Comparison of ENCODE assay signal across 23 cellular contexts in the genomic region with DNA sequence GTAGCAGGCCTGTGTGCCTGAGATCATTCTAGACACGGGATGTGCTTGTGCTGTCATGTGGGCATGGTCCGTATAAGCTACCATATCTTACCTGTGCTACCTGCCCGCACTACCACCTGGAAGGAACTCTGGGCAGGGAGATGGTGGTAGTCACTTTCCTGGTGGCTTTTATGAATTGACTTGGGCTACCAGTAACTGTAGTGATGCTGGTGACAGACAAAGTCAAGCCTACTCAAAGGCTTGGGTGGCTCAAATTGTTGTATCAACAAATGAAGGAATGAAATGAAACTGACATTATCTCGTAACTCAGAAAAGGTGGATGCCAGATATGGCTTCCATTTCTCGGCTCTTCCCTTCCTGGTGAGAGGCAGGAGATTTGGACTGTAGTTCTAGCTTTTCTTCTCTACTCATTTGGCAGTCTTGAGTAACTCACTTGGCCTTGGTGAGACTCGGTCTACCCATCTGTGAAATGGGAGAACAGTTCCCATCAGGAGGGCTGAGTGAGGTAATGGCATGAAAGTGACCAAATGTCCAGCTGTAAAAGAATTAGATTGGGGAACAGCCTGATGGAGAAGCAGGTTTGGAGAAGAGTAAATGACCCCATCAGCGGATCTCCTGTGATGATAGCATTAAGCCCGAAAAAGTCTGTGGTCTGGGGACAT.
"Had no signal": no experiment of that assay in that cellular context is flagged by ENCODE, and none has a peak within 500 bp of the region (broad histone marks: within the 10 kb centered on the region; RNA-seq: fewer than 3 reads in every experiment).

No MANE protein-coding gene starts in this region.

- H3K4me3 Mint-ChIP-seq: T-cell had no signal

- H3K4me2 ChIP-seq: SK-N-SH had no signal

- DNase-seq: KBM-7; MG63; NCI-H1092; NCI-H1417 treated with DMSO at 0.1 percent for 48 hours; NCI-H146; NCI-H1694 treated with DMSO at 0.1 percent for 48 hours; NCI-H1930; NCI-H2081; NCI-H2107; NCI-H2227 treated with DMSO at 0.1 percent for 48 hours; NCI-H446; NCI-H510A; NCI-H524 treated with DMSO at 0.1 percent for 48 hours; NCI-H774; NK-92 treated with Interleukin-12 subunit alpha and Interleukin-12 subunit beta, amount 100 ng/mL, for 24 hours; PC-3; SHP77; SK-N-SH; SW 1271; T-cell had no signal

- H3K9ac ChIP-seq: SK-N-SH had no signal

- H3K27ac Mint-ChIP-seq: IgD-negative memory B cell, T-cell had no signal

- H3K27me3 ChIP-seq: MG63 had no signal

- H3K9me3 ChIP-seq: MG63, SK-N-SH had no signal

- H3K4me1 Mint-ChIP-seq: T-cell had no signal

- H3K36me3 ChIP-seq: MG63 had no signal

- H3K4me3 ChIP-seq: MG63 had no signal

- ATAC-seq: Panc1, PC-3, T-cell had no signal

- H3K27ac ChIP-seq: RWPE1 had no signal

- H3K36me3 Mint-ChIP-seq: IgD-negative memory B cell, T-cell had no signal
